Comparison of ENCODE assay signal across 22 cellular contexts in genomic region chr12:43291516-43291915, GRCh38.
A peak's percentile ranks its signal among the peaks of the same experiment; 100 is the strongest.
DNase-seq lines count a peak whose midpoint lies in the region; FAIRE-seq and TF ChIP-seq lines count a peak whose summit lies in the region.
"Had no signal": no experiment of that assay in that cellular context is flagged by ENCODE, and none has a peak within 500 bp of the region (broad histone marks: within the 10 kb centered on the region; RNA-seq: fewer than 3 reads in every experiment).

No MANE protein-coding gene starts in this region.

- intact Hi-C loops in dorsolateral prefrontal cortex (cut with DNase I), result no loop called here

- H4K20me1 ChIP-seq in keratinocyte (ENCODE audit: control insufficient read depth, extremely low read depth, insufficient read depth, low read length), result no peaks in the 10 kb centered on the region

- no peaks in the 10 kb centered on the region for H3K9me3 ChIP-seq in keratinocyte (ENCODE audit: control insufficient read depth, low read depth, low read length)
- H3K9me3 ChIP-seq: body of pancreas, gastroesophageal sphincter, SJSA1, vagina had no signal

- H3K79me2 ChIP-seq in keratinocyte (ENCODE audit: control insufficient read depth, insufficient read depth, low read length), result no peaks in the 10 kb centered on the region

- no peak overlapping the region for H3K9ac ChIP-seq in keratinocyte (ENCODE audit: control insufficient read depth, extremely low read depth, insufficient read depth, low read length)
- H3K9ac ChIP-seq: neural progenitor cell had no signal

- H3K27ac ChIP-seq in keratinocyte (ENCODE audit: control insufficient read depth, insufficient read depth, low read length) (no peak overlapping the region), dorsolateral prefrontal cortex (no peak overlapping the region)
- H3K27ac ChIP-seq: body of pancreas, gastroesophageal sphincter, neural progenitor cell, SJSA1, vagina, VCaP had no signal

- peaks cover 16% of the 10 kb centered on the region for H3K4me1 ChIP-seq in keratinocyte (ENCODE audit: control insufficient read depth, extremely low read depth, insufficient read depth, low read length)
- H3K4me1 ChIP-seq: SJSA1 had no signal

- H3K36me3 ChIP-seq in keratinocyte (ENCODE audit: control insufficient read depth in 2 of 2, extremely low read depth in 1 of 2, insufficient read depth in 2 of 2, low read length in 2 of 2), result no peaks in the 10 kb centered on the region
- H3K36me3 ChIP-seq: gastroesophageal sphincter, neural progenitor cell, SJSA1, vagina had no signal

- DNase-seq in AG20443 (ENCODE audit: low spot score), result peak; percentile 23
- peak; percentile 12 for DNase-seq in HT1080 (ENCODE audit: low read depth)
- peak; percentile 81 for DNase-seq in astrocyte of the spinal cord (ENCODE audit: low read depth, low spot score)
- DNase-seq in keratinocyte (ENCODE audit: low read depth, low spot score), result no peak
- DNase-seq in dorsolateral prefrontal cortex, result no peak
- DNase-seq in SW 1271 (lab: John Stamatoyannopoulos, UW), result no peak
- no peak for DNase-seq in NOMO-1 (lab: John Stamatoyannopoulos, UW; ENCODE audit: unreplicated experiment in 2 of 2)
- no peak for DNase-seq in ecto neural progenitor cell (ENCODE audit: low spot score)
- DNase-seq: activated CD4-positive, alpha-beta memory T cell treated with anti-CD3 and anti-CD28 coated beads for 36 hours; activated naive CD4-positive, alpha-beta T cell treated with anti-CD3 and anti-CD28 coated beads, Interleukin-2, amount 50 U/mL, for 16 hours; body of pancreas; cortex of kidney; DMS153; midbrain; NCI-H82; substantia nigra; T-helper 2 cell had no signal

- dilution Hi-C loops in keratinocyte (cut with MboI; ENCODE audit: extremely low pct_ligation_motif_present, low sequenced_read_pairs), result no loop called here

- no peaks in the 10 kb centered on the region for H3K9me1 ChIP-seq in keratinocyte (ENCODE audit: control insufficient read depth, extremely low read depth, insufficient read depth, low read length)

- no peak for TF ChIP-seq CTCF in astrocyte of the spinal cord (IDR thresholded peaks at IDR 0.05; ENCODE audit: low read depth, low read length)
- TF ChIP-seq CTCF in keratinocyte (optimal IDR thresholded peaks at IDR 0.05 in 1 of 3, IDR thresholded peaks at IDR 0.05 in 1 of 3, conservative IDR thresholded peaks at IDR 0.05 in 1 of 3; ENCODE audit: extremely low read depth in 1 of 3, insufficient read depth in 2 of 3, low read length in 3 of 3), result no peak
- TF ChIP-seq CTCF in dorsolateral prefrontal cortex (IDR thresholded peaks at IDR 0.05 in 54 of 56, conservative IDR thresholded peaks at IDR 0.05 in 2 of 56; ENCODE audit: low read depth in 1 of 56, partially characterized antibody in 56 of 56), result no peak

- no peak overlapping the region for H3K4me2 ChIP-seq in keratinocyte (ENCODE audit: control insufficient read depth, extremely low read depth, insufficient read depth, low read depth, low read length)
- H3K4me2 ChIP-seq: neural progenitor cell had no signal

- in situ Hi-C loops in astrocyte of the spinal cord (cut with HindIII; ENCODE audit: low sequenced_read_pairs), result no loop called here

- no peak overlapping the region for H2AFZ ChIP-seq in keratinocyte (ENCODE audit: control insufficient read depth, low read length)
- H2AFZ ChIP-seq: neural progenitor cell had no signal

- H3K4me3 ChIP-seq in astrocyte of the spinal cord (ENCODE audit: low read depth, low read length), result no peak overlapping the region
- H3K4me3 ChIP-seq in keratinocyte (ENCODE audit: control insufficient read depth in 2 of 3, extremely low read depth in 1 of 3, insufficient read depth in 2 of 3, low read depth in 1 of 3, low read length in 3 of 3), result no peak overlapping the region
- H3K4me3 ChIP-seq in dorsolateral prefrontal cortex, result no peak overlapping the region
- H3K4me3 ChIP-seq: body of pancreas, gastroesophageal sphincter, neural progenitor cell, SJSA1, vagina had no signal

- peak; percentile 13 for FAIRE-seq in keratinocyte (lab: Jason Lieb, UNC)

- no peaks in the 10 kb centered on the region for H3K27me3 ChIP-seq in keratinocyte (ENCODE audit: control insufficient read depth, extremely low read depth, insufficient read depth, low read length)
- H3K27me3 ChIP-seq in dorsolateral prefrontal cortex, result peaks cover 0 to 42% (median 4%) of the 10 kb centered on the region in 45 donors
- H3K27me3 ChIP-seq: body of pancreas, gastroesophageal sphincter, neural progenitor cell, SJSA1, vagina had no signal

Comparison
In these comparisons a context has a peak if more than half of its experiments do, and no peak if none do; other contexts are left out.
1. DNase-seq: peak in AG20443 (single experiment), HT1080 (single experiment) and astrocyte of the spinal cord (single experiment); none in keratinocyte (single experiment), dorsolateral prefrontal cortex (0 of 10), SW 1271 (0 of 2), NOMO-1 (0 of 2) and ecto neural progenitor cell (single experiment).